10 cellular contexts compared by ENCODE assay signal in genomic region chr4:174119818-174120217, GRCh38.
DNase-seq lines count a peak whose midpoint lies in the region; ATAC-seq, FAIRE-seq and TF ChIP-seq lines count a peak whose summit lies in the region.
"Had no signal": no experiment of that assay in that cellular context is flagged by ENCODE, and none has a peak within 500 bp of the region (broad histone marks: within the 10 kb centered on the region; RNA-seq: fewer than 3 reads in every experiment).

No MANE protein-coding gene starts in this region.

- peaks cover 35% of the 10 kb centered on the region for H3K27me3 Mint-ChIP-seq in progenitor cell of endocrine pancreas

- peaks cover 5% of the 10 kb centered on the region for H3K4me1 Mint-ChIP-seq in progenitor cell of endocrine pancreas (ENCODE audit: low read depth)

- H4K20me1 ChIP-seq in PC-9 (ENCODE audit: insufficient read depth) = no peaks in the 10 kb centered on the region

- FAIRE-seq in RCC 7860 (lab: Jason Lieb, UNC) = no peak

- no peaks in the 10 kb centered on the region for H3F3A ChIP-seq in PC-9 (ENCODE audit: insufficient read depth, low read depth)

- H3K9me2 ChIP-seq in PC-9 (ENCODE audit: insufficient read depth) = no peaks in the 10 kb centered on the region

- H3K4me2 ChIP-seq in PC-9 = peak overlapping the region; percentile 63; the same call in 1 of the 2 replicates

- H3K27me3 ChIP-seq in BE2C = no peaks in the 10 kb centered on the region
- no peaks in the 10 kb centered on the region for H3K27me3 ChIP-seq in PC-9 (ENCODE audit: insufficient read depth, low read depth)

- no peaks in the 10 kb centered on the region for H3K79me2 ChIP-seq in PC-9 (ENCODE audit: low read depth)

- peaks cover 15% of the 10 kb centered on the region for H3K4me1 ChIP-seq in BE2C
- H3K4me1 ChIP-seq in PC-9 (replicated peaks; ENCODE audit: insufficient read depth) = no peaks in the 10 kb centered on the region

- H2AFZ ChIP-seq in PC-9 = 0 out of 2 replicates have a peak overlapping the region, but pooled peaks have one; percentile 69

- H3K4me3 ChIP-seq in BE2C (ENCODE audit: low read depth, low read length) = peak overlapping the region; percentile 69
- no peak overlapping the region for H3K4me3 ChIP-seq in PC-9

- no peaks in the 10 kb centered on the region for H3K36me3 Mint-ChIP-seq in progenitor cell of endocrine pancreas (ENCODE audit: insufficient read depth)

- POLR2A ChIA-PET in PC-9 (lab: Charles Lee; ENCODE audit: unreplicated experiment) = no interaction called here

- BruUV-seq in PC-9 (replicated peaks; lab: Mats Ljungman, UMichigan) = no TSS peak

- H3K27ac ChIP-seq in PC-9 = no peak overlapping the region

- intact Hi-C loops in PC-9 (cut with micrococcal nuclease; ENCODE audit: unreplicated experiment) = loop anchor here (10.0 kb wide), 1 partner anchor 695 kb away; no protein-coding TSS in a partner anchor

- peak overlapping the region; percentile 72 for H3K4me3 Mint-ChIP-seq in progenitor cell of endocrine pancreas (ENCODE audit: low read depth)

- no peak overlapping the region for H3K27ac Mint-ChIP-seq in progenitor cell of endocrine pancreas

- DNase-seq in BE2C (no peak), PC-9 (no peak), fibroblast of peridontal ligament (ENCODE audit: extremely low read depth) (peak; percentile 4), progenitor cell of endocrine pancreas (ENCODE audit: low spot score, unreplicated experiment) (no peak), RCC 7860 (ENCODE audit: low spot score) (no peak), putamen (ENCODE audit: low spot score) (no peak)
- no peak for DNase-seq in activated T-cell treated with anti-CD3 and anti-CD28 coated beads, Interleukin-2, amount 50 U/mL, for 48 hours
- DNase-seq: activated naive CD4-positive, alpha-beta T cell; SIG-M5 had no signal

- no peaks in the 10 kb centered on the region for H3K9me3 Mint-ChIP-seq in progenitor cell of endocrine pancreas (ENCODE audit: low read depth)

- no peaks in the 10 kb centered on the region for H3K9me3 ChIP-seq in BE2C
- H3K9me3 ChIP-seq in PC-9 (ENCODE audit: insufficient read depth, low read depth) = no peaks in the 10 kb centered on the region

- TF ChIP-seq CTCF in BE2C (IDR thresholded peaks at IDR 0.05; ENCODE audit: low read depth, low read length) (no peak), PC-9 (conservative IDR thresholded peaks at IDR 0.05) (no peak), progenitor cell of endocrine pancreas (IDR thresholded peaks at IDR 0.05; ENCODE audit: unreplicated experiment) (no peak)

- no peak for ATAC-seq in HG03354 (IDR thresholded peaks at IDR 0.05; ENCODE audit: poor library complexity, severe bottlenecking, unreplicated experiment)

- H3K36me3 ChIP-seq in BE2C (peaks cover 38% of the 10 kb centered on the region), PC-9 (ENCODE audit: low read depth) (no peaks in the 10 kb centered on the region)

- CTCF ChIA-PET in PC-9 (lab: Charles Lee) = no interaction called here
